In the genomic region with DNA sequence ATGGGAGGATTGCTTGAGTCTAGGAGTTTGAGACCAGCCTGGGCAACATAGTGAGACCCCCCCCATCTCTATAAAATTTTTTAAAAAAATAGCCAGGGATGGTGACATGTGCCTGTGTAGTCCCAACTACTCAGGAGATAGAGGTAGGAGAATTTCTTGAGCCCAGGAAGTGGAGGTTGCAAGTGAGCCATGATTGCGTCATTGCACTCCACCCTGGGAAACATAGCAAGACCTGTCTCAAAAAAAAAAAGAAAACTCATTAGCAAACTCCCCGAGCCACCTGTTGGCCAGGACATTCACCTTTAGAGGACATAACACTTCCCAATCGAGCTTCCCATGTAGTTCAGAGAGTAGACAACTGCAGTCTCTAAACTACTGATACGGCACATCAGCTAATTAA, we compare ENCODE assay signal across 24 cellular contexts.
"Had no signal": no experiment of that assay in that cellular context is flagged by ENCODE, and none has a peak within 500 bp of the region (broad histone marks: within the 10 kb centered on the region; RNA-seq: fewer than 3 reads in every experiment).

No MANE protein-coding gene starts in this region.

- FAIRE-seq: endometrium had no signal

- H2AFZ ChIP-seq: parathyroid adenoma had no signal

- H3K4me2 ChIP-seq: smooth muscle cell had no signal

- ATAC-seq: effector memory CD8-positive, alpha-beta T cell; gastrocnemius medialis; left ventricle myocardium superior; lower lobe of right lung; mucosa of descending colon; natural killer cell treated with Interleukin-12 subunit alpha and Interleukin-12 subunit beta and Interleukin-15 and Interleukin-18, amount 100 ng/mL, for 72 hours; sciatic nerve; stimulated activated naive CD8-positive, alpha-beta T cell treated with anti-CD3 and anti-CD28 coated beads, Interleukin-15, amount 100 ng/mL, for 72 hours had no signal

- H3K4me3 ChIP-seq: gastrocnemius medialis, lower lobe of right lung, mucosa of descending colon, smooth muscle cell, suprapubic skin, transverse colon, vagina had no signal

- H3K4me1 ChIP-seq: gastrocnemius medialis, lower lobe of right lung, parathyroid adenoma, suprapubic skin, transverse colon, vagina had no signal

- H3K27me3 ChIP-seq: gastrocnemius medialis, suprapubic skin, vagina had no signal

- H3K36me3 ChIP-seq: gastrocnemius medialis, lower lobe of right lung, neutrophil, suprapubic skin, transverse colon, vagina had no signal

- DNase-seq: cortex of kidney; effector memory CD8-positive, alpha-beta T cell; foreskin fibroblast; gastrocnemius medialis; head of caudate nucleus; left ventricle myocardium superior; lower lobe of right lung; mucosa of descending colon; naive B cell; stimulated activated CD4-positive, alpha-beta T cell treated with anti-CD3 and anti-CD28 coated beads, Interleukin-12 subunit alpha, Interleukin-12 subunit beta, amount 100 ng/mL, for 4 hours; stimulated activated CD4-positive, alpha-beta T cell treated with anti-CD3 and anti-CD28 coated beads, Interleukin-1b, Interleukin-23, amount 100 ng/mL, for 48 hours; stimulated activated CD4-positive, alpha-beta T cell treated with anti-CD3 and anti-CD28 coated beads, Interleukin-4, amount 100 ng/mL, for 1 hour; stimulated activated CD8-positive, alpha-beta memory T cell treated with anti-CD3 and anti-CD28 coated beads, Interleukin-4, amount 100 ng/mL, for 48 hours; stimulated activated naive CD4-positive, alpha-beta T cell; stimulated activated naive CD8-positive, alpha-beta T cell treated with anti-CD3 and anti-CD28 coated beads, Interleukin-15, amount 100 ng/mL, for 72 hours; transverse colon had no signal

- H3K9me3 ChIP-seq: gastrocnemius medialis, lower lobe of right lung, mucosa of descending colon, neutrophil, suprapubic skin, transverse colon, vagina had no signal

- H3K9ac ChIP-seq: parathyroid adenoma had no signal

- H3K27ac ChIP-seq: gastrocnemius medialis, lower lobe of right lung, neutrophil, parathyroid adenoma, suprapubic skin, transverse colon, vagina had no signal

- H3K79me2 ChIP-seq: parathyroid adenoma had no signal
